Comparison of ENCODE assay signal across 16 cellular contexts in genomic region chr11:35011944-35012343, GRCh38.
DNase-seq lines count a peak whose midpoint lies in the region; ATAC-seq and TF ChIP-seq lines count a peak whose summit lies in the region.
"Had no signal": no experiment of that assay in that cellular context is flagged by ENCODE, and none has a peak within 500 bp of the region (broad histone marks: within the 10 kb centered on the region; RNA-seq: fewer than 3 reads in every experiment).

No MANE protein-coding gene starts in this region.

- H3K4me1 Mint-ChIP-seq in CD4-positive, alpha-beta T cell (ENCODE audit: low read depth), result peaks cover 50% of the 10 kb centered on the region
- H3K4me1 Mint-ChIP-seq in activated naive CD8-positive, alpha-beta T cell treated with anti-CD3 and anti-CD28 coated beads for 36 hours, result peaks cover 55% of the 10 kb centered on the region
- H3K4me1 Mint-ChIP-seq in Caco-2 (ENCODE audit: low read depth, unreplicated experiment), result peaks cover 18% of the 10 kb centered on the region

- no peak for ATAC-seq in CD4-positive, alpha-beta T cell (ENCODE audit: poor library complexity)
- ATAC-seq in GM18907 (IDR thresholded peaks at IDR 0.05; ENCODE audit: unreplicated experiment) (peak; percentile 18), HG03432 (IDR thresholded peaks at IDR 0.05; ENCODE audit: unreplicated experiment) (peak; percentile 15)
- ATAC-seq: left colon had no signal

- no peak overlapping the region for H3K4me3 ChIP-seq in Caco-2 (ENCODE audit: low read depth, low read length)

- DNase-seq in CD4-positive, alpha-beta T cell, result no peak
- no peak for DNase-seq in activated naive CD8-positive, alpha-beta T cell treated with anti-CD3 and anti-CD28 coated beads for 36 hours
- no peak for DNase-seq in Caco-2
- DNase-seq in NCI-H526 (lab: John Stamatoyannopoulos, UW), result no peak
- no peak for DNase-seq in stimulated activated naive CD4-positive, alpha-beta T cell (lab: John Stamatoyannopoulos, UW)
- DNase-seq in OCI-M2 (lab: John Stamatoyannopoulos, UW; ENCODE audit: unreplicated experiment), result no peak
- DNase-seq: AML-193, DMS79, hypothalamus, KBM-7, left colon, NCI-H1417 treated with DMSO at 0.1 percent for 48 hours, NCI-H345, SW 1271 had no signal

- BruUV-seq in Caco-2 (replicated peaks; lab: Mats Ljungman, UMichigan), result no TSS peak

- peak overlapping the region; percentile 49 for H3K27ac ChIP-seq in CD4-positive, alpha-beta T cell (ENCODE audit: low read depth, low read length)

- intact Hi-C loops in CD4-positive, alpha-beta T cell (cut with DNase I, micrococcal nuclease), result loop anchor here in 1 of 2 experiments (2.0 kb wide), 2 partner anchors 35 to 71 kb away; no protein-coding TSS in a partner anchor
- intact Hi-C loops in Caco-2 (cut with micrococcal nuclease; ENCODE audit: unreplicated experiment), result no loop called here

- CTCF ChIA-PET in CD4-positive, alpha-beta T cell (lab: Charles Lee), result interaction anchor here (1.0 to 1.4 kb wide), 4 partner anchors 12 to 34 kb away, joined by 3 to 6 read pairs (median 4); no protein-coding TSS in a partner anchor
- CTCF ChIA-PET in Caco-2 (lab: Charles Lee), result interaction anchor here (0.7 kb wide), 1 partner anchor 1203 kb away, joined by 7 read pairs; no protein-coding TSS in a partner anchor

- no peaks in the 10 kb centered on the region for H3K27me3 ChIP-seq in CD4-positive, alpha-beta T cell (ENCODE audit: control insufficient read depth, insufficient read depth, low read length)
- H3K27me3 ChIP-seq in Caco-2 (replicated peaks; ENCODE audit: control insufficient read depth, insufficient read depth, low read length), result no peaks in the 10 kb centered on the region

- peak overlapping the region; percentile 88 for H3K27ac Mint-ChIP-seq in CD4-positive, alpha-beta T cell
- H3K27ac Mint-ChIP-seq in activated naive CD8-positive, alpha-beta T cell treated with anti-CD3 and anti-CD28 coated beads for 36 hours, result peak overlapping the region; percentile 89
- H3K27ac Mint-ChIP-seq in Caco-2 (ENCODE audit: unreplicated experiment), result no peak overlapping the region

- peaks cover 30% of the 10 kb centered on the region for H3K4me1 ChIP-seq in Caco-2

- no peaks in the 10 kb centered on the region for H3K9me3 ChIP-seq in CD4-positive, alpha-beta T cell (ENCODE audit: control insufficient read depth, low read length)
- H3K9me3 ChIP-seq in Caco-2, result no peaks in the 10 kb centered on the region

- H3K27me3 Mint-ChIP-seq in CD4-positive, alpha-beta T cell, result no peaks in the 10 kb centered on the region
- H3K27me3 Mint-ChIP-seq in activated naive CD8-positive, alpha-beta T cell treated with anti-CD3 and anti-CD28 coated beads for 36 hours, result no peaks in the 10 kb centered on the region
- no peaks in the 10 kb centered on the region for H3K27me3 Mint-ChIP-seq in Caco-2 (ENCODE audit: insufficient read depth, unreplicated experiment)

- peak overlapping the region; percentile 4 for H3K4me3 Mint-ChIP-seq in CD4-positive, alpha-beta T cell
- no peak overlapping the region for H3K4me3 Mint-ChIP-seq in activated naive CD8-positive, alpha-beta T cell treated with anti-CD3 and anti-CD28 coated beads for 36 hours
- no peak overlapping the region for H3K4me3 Mint-ChIP-seq in Caco-2 (ENCODE audit: unreplicated experiment)

- POLR2A ChIA-PET in CD4-positive, alpha-beta T cell (lab: Charles Lee), result interaction anchor here (0.7 to 1.4 kb wide), 5 partner anchors 9 to 152 kb away, joined by 3 to 6 read pairs (median 3); no protein-coding TSS in a partner anchor
- POLR2A ChIA-PET in Caco-2 (lab: Charles Lee), result no interaction called here

- H3K36me3 ChIP-seq in Caco-2 (ENCODE audit: control insufficient read depth, insufficient read depth, low read length), result no peaks in the 10 kb centered on the region

- H3K36me3 Mint-ChIP-seq in CD4-positive, alpha-beta T cell (ENCODE audit: low read depth), result no peaks in the 10 kb centered on the region
- H3K36me3 Mint-ChIP-seq in activated naive CD8-positive, alpha-beta T cell treated with anti-CD3 and anti-CD28 coated beads for 36 hours, result peaks cover 2% of the 10 kb centered on the region
- no peaks in the 10 kb centered on the region for H3K36me3 Mint-ChIP-seq in Caco-2 (ENCODE audit: insufficient read depth, unreplicated experiment)

- H3K9me3 Mint-ChIP-seq in CD4-positive, alpha-beta T cell, result no peaks in the 10 kb centered on the region
- H3K9me3 Mint-ChIP-seq in activated naive CD8-positive, alpha-beta T cell treated with anti-CD3 and anti-CD28 coated beads for 36 hours, result peaks cover 1% of the 10 kb centered on the region
- H3K9me3 Mint-ChIP-seq in Caco-2 (ENCODE audit: unreplicated experiment), result no peaks in the 10 kb centered on the region

- TF ChIP-seq CTCF in CD4-positive, alpha-beta T cell (IDR thresholded peaks at IDR 0.05), result no peak
- TF ChIP-seq CTCF in Caco-2 (IDR thresholded peaks at IDR 0.05; ENCODE audit: insufficient read depth in 1 of 2, low read depth in 1 of 2, low read length in 1 of 2, severe bottlenecking in 1 of 2, unreplicated experiment in 1 of 2), result no peak
